16 cellular contexts compared by ENCODE assay signal in genomic region chr3:156226676-156227420, GRCh38.
"Had no signal": no experiment of that assay in that cellular context is flagged by ENCODE, and none has a peak within 500 bp of the region (broad histone marks: within the 10 kb centered on the region; RNA-seq: fewer than 3 reads in every experiment).

No MANE protein-coding gene starts in this region.

- DNase-seq: KBM-7, MV-4-11, NCI-H1048, NCI-H1105, NCI-H1417 treated with DMSO at 0.1 percent for 48 hours, NCI-H146, NCI-H1694 treated with DMSO at 0.1 percent for 48 hours, NCI-H1930, NCI-H2081, NCI-H2107, NCI-H2171 treated with DMSO at 0.1 percent for 48 hours, NCI-H524, NCI-H526 treated with DMSO at 0.1 percent for 48 hours, NCI-H774, SHP77, SK-N-SH had no signal
